Comparison of ENCODE assay signal across 8 cellular contexts in the genomic region with DNA sequence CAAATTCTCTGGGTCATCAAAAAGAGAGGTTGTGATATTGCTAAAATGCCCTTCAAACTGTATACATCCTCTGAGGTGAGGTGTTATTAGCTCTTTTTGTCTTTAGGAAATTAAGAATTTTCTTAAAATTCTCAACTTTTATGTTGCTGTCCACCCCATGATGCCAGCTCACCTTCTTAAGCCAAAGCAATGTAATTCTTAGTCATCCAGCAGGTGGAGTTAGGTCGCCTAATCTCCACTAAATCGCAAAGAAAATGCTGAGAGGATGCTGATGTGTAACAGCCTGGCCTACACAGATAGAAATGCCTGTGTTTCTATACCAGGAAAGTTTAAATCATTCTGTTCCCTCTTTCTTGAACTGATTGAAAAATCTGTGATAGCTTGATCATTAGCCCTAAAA.
DNase-seq lines count a peak whose midpoint lies in the region; ATAC-seq and TF ChIP-seq lines count a peak whose summit lies in the region.

No MANE protein-coding gene starts in this region.

- no peaks in the 10 kb centered on the region for H3K36me3 Mint-ChIP-seq in chondrocyte (ENCODE audit: low read depth)
- H3K36me3 Mint-ChIP-seq in naive thymus-derived CD4-positive, alpha-beta T cell = no peaks in the 10 kb centered on the region

- H3K9me3 ChIP-seq in naive thymus-derived CD4-positive, alpha-beta T cell (ENCODE audit: control insufficient read depth in 2 of 3, low read length in 3 of 3) = no peaks in the 10 kb centered on the region

- TF ChIP-seq CTCF in chondrocyte (IDR thresholded peaks at IDR 0.05) = peak; percentile 83

- no peaks in the 10 kb centered on the region for H3K27me3 Mint-ChIP-seq in chondrocyte (ENCODE audit: low read depth)
- peaks cover 0 to 6% (median 0%) of the 10 kb centered on the region in 5 donors for H3K27me3 Mint-ChIP-seq in naive thymus-derived CD4-positive, alpha-beta T cell

- ATAC-seq in GM19372 (IDR thresholded peaks at IDR 0.05; ENCODE audit: low read depth, unreplicated experiment) = peak; percentile 92
- ATAC-seq in HG03378 (IDR thresholded peaks at IDR 0.05; ENCODE audit: unreplicated experiment) = peak; percentile 96
- ATAC-seq in naive thymus-derived CD4-positive, alpha-beta T cell = peak; percentile 52

- peak; percentile 17 for DNase-seq in DMS114 treated with DMSO at 0.1 percent for 48 hours (lab: John Stamatoyannopoulos, UW; ENCODE audit: unreplicated experiment)
- peak; percentile 48 to 76 for DNase-seq in NCI-H524 (lab: John Stamatoyannopoulos, UW)
- no peak for DNase-seq in chondrocyte (ENCODE audit: low spot score)
- peak in 5 of 9 donors; percentile 6 to 17 (median 13) for DNase-seq in naive thymus-derived CD4-positive, alpha-beta T cell
- DNase-seq in amniotic stem cell (lab: John Stamatoyannopoulos, UW) = no peak
- DNase-seq in activated CD4-positive, alpha-beta T cell treated with anti-CD3 and anti-CD28 coated beads for 48 hours = no peak

- no peaks in the 10 kb centered on the region for H3K4me1 ChIP-seq in naive thymus-derived CD4-positive, alpha-beta T cell (ENCODE audit: control insufficient read depth in 2 of 2, insufficient read depth in 2 of 2, low read length in 2 of 2)

- POLR2A ChIA-PET in naive thymus-derived CD4-positive, alpha-beta T cell (lab: Charles Lee) = no interaction called here

- peaks cover 16% of the 10 kb centered on the region for H3K4me1 Mint-ChIP-seq in chondrocyte (ENCODE audit: low read depth)
- H3K4me1 Mint-ChIP-seq in naive thymus-derived CD4-positive, alpha-beta T cell = peaks cover 0 to 5% (median 0%) of the 10 kb centered on the region in 7 donors

- no peak overlapping the region for H3K4me3 Mint-ChIP-seq in chondrocyte (ENCODE audit: unreplicated experiment)
- H3K4me3 Mint-ChIP-seq in naive thymus-derived CD4-positive, alpha-beta T cell = no peak overlapping the region

- CTCF ChIA-PET in naive thymus-derived CD4-positive, alpha-beta T cell (lab: Charles Lee) = interaction anchor here (0.6 to 1.5 kb wide), 6 partner anchors 10 to 922 kb away, joined by 3 to 5 read pairs (median 4); no protein-coding TSS in a partner anchor

- no peaks in the 10 kb centered on the region for H3K9me3 Mint-ChIP-seq in chondrocyte (ENCODE audit: low read depth)
- no peaks in the 10 kb centered on the region for H3K9me3 Mint-ChIP-seq in naive thymus-derived CD4-positive, alpha-beta T cell

- H3K27me3 ChIP-seq in naive thymus-derived CD4-positive, alpha-beta T cell (ENCODE audit: control insufficient read depth in 2 of 2, insufficient read depth in 2 of 2, low read length in 2 of 2) = no peaks in the 10 kb centered on the region

- H3K27ac ChIP-seq in naive thymus-derived CD4-positive, alpha-beta T cell (ENCODE audit: low read depth, low read length) = no peak overlapping the region

- no peak overlapping the region for H3K27ac Mint-ChIP-seq in chondrocyte (ENCODE audit: unreplicated experiment)
- no peak overlapping the region for H3K27ac Mint-ChIP-seq in naive thymus-derived CD4-positive, alpha-beta T cell

- intact Hi-C loops in naive thymus-derived CD4-positive, alpha-beta T cell (cut with micrococcal nuclease) = loop anchor here (1.0 to 10.0 kb wide), 3 partner anchors 773 to 922 kb away; no protein-coding TSS in a partner anchor

- H3K36me3 ChIP-seq in naive thymus-derived CD4-positive, alpha-beta T cell (ENCODE audit: control insufficient read depth in 2 of 3, insufficient read depth in 3 of 3, low read length in 3 of 3) = no peaks in the 10 kb centered on the region

- H3K4me3 ChIP-seq in naive thymus-derived CD4-positive, alpha-beta T cell (ENCODE audit: low read length) = no peak overlapping the region

Comparison
In these comparisons a context has a peak if more than half of its experiments do, and no peak if none do; other contexts are left out.
1. DNase-seq: peak in DMS114 treated with DMSO at 0.1 percent for 48 hours (single experiment), NCI-H524 (2 of 2) and naive thymus-derived CD4-positive, alpha-beta T cell (5 of 9); none in chondrocyte (single experiment), amniotic stem cell (single experiment) and activated CD4-positive, alpha-beta T cell treated with anti-CD3 and anti-CD28 coated beads for 48 hours (single experiment).
2. Peak in every context shown above with its lines, with median percentiles within 50 percentile points of each other: ATAC-seq.